In genomic region chr12:124913474-124914391, GRCh38 we compare ENCODE assay signal across 8 cellular contexts. TPM values are rescaled to one million over a fixed set of nuclear protein-coding genes. Genes with fewer than 3 reads are reported as not detected.
DNase-seq lines count a peak whose midpoint lies in the region; ATAC-seq and TF ChIP-seq lines count a peak whose summit lies in the region.

No MANE protein-coding gene starts in this region.

- H3K4me3 Mint-ChIP-seq in activated CD8-positive, alpha-beta T cell treated with anti-CD3 and anti-CD28 coated beads, Interleukin-2, amount 10 ng/mL, durations not matched to agents 7 days and 5 days: peak overlapping the region; percentile 99
- H3K4me3 Mint-ChIP-seq in endothelial cell (ENCODE audit: unreplicated experiment): peak overlapping the region; percentile 100

- H3K36me3 Mint-ChIP-seq in activated CD8-positive, alpha-beta T cell treated with anti-CD3 and anti-CD28 coated beads, Interleukin-2, amount 10 ng/mL, durations not matched to agents 7 days and 5 days (ENCODE audit: low read depth): peaks cover 42% of the 10 kb centered on the region
- H3K36me3 Mint-ChIP-seq in endothelial cell (ENCODE audit: low read depth, unreplicated experiment): peaks cover 37% of the 10 kb centered on the region

- peak; percentile 23 for ATAC-seq in GM18502 (IDR thresholded peaks at IDR 0.05; ENCODE audit: poor library complexity, unreplicated experiment)
- peak; percentile 45 for ATAC-seq in activated CD8-positive, alpha-beta T cell treated with anti-CD3 and anti-CD28 coated beads, Interleukin-2, amount 10 ng/mL, durations not matched to agents 7 days and 5 days

- H3K27me3 ChIP-seq in muscle layer of duodenum (ENCODE audit: low read depth, low read length): no peaks in the 10 kb centered on the region

- peaks cover 15 to 38% of the 10 kb centered on the region in 2 donors for H3K4me1 ChIP-seq in muscle layer of duodenum (ENCODE audit: control insufficient read depth in 1 of 2, insufficient read depth in 2 of 2, low read length in 2 of 2)

- peak overlapping the region; percentile 100 for H3K27ac Mint-ChIP-seq in activated CD8-positive, alpha-beta T cell treated with anti-CD3 and anti-CD28 coated beads, Interleukin-2, amount 10 ng/mL, durations not matched to agents 7 days and 5 days
- H3K27ac Mint-ChIP-seq in endothelial cell (ENCODE audit: unreplicated experiment): peak overlapping the region; percentile 100

- H3K4me1 Mint-ChIP-seq in activated CD8-positive, alpha-beta T cell treated with anti-CD3 and anti-CD28 coated beads, Interleukin-2, amount 10 ng/mL, durations not matched to agents 7 days and 5 days (ENCODE audit: low read depth): peaks cover 74% of the 10 kb centered on the region
- peaks cover 57% of the 10 kb centered on the region for H3K4me1 Mint-ChIP-seq in endothelial cell (ENCODE audit: unreplicated experiment)

- H3K9me3 ChIP-seq in muscle layer of duodenum (ENCODE audit: control insufficient read depth in 1 of 2, low read length in 2 of 2): no peaks in the 10 kb centered on the region

- DNase-seq in HK-2 (ENCODE audit: unreplicated experiment) (peak; percentile 84), endothelial cell (ENCODE audit: low spot score) (peak; percentile 73), NCI-H2171 (lab: John Stamatoyannopoulos, UW) (no peak), middle frontal gyrus (ENCODE audit: extremely low spot score, low spot score) (no peak)
- DNase-seq in activated CD8-positive, alpha-beta T cell treated with anti-CD3 and anti-CD28 coated beads, Interleukin-2, amount 10 ng/mL, durations not matched to agents 7 days and 5 days: peak; percentile 96
- peak; percentile 79 to 92 for DNase-seq in stimulated activated CD8-positive, alpha-beta memory T cell treated with anti-CD3 and anti-CD28 coated beads, Interleukin-7, amount 100 ng/mL, for 48 hours (ENCODE audit: extremely low read depth in 1 of 2, low read depth in 1 of 2)

- POLR2A ChIA-PET in activated CD8-positive, alpha-beta T cell treated with anti-CD3 and anti-CD28 coated beads, Interleukin-2, amount 10 ng/mL, durations not matched to agents 7 days and 5 days (lab: Charles Lee): interaction anchor here (0.7 to 2.2 kb wide), 14 partner anchors 8 to 1184 kb away, joined by 3 to 93 read pairs (median 3); partner anchors contain the start of genes BRI3BP and SCARB1

- H3K27me3 Mint-ChIP-seq in activated CD8-positive, alpha-beta T cell treated with anti-CD3 and anti-CD28 coated beads, Interleukin-2, amount 10 ng/mL, durations not matched to agents 7 days and 5 days (ENCODE audit: low read depth): no peaks in the 10 kb centered on the region
- H3K27me3 Mint-ChIP-seq in endothelial cell (ENCODE audit: unreplicated experiment): peaks cover 37% of the 10 kb centered on the region

- peaks cover 19 to 49% of the 10 kb centered on the region in 2 donors for H3K36me3 ChIP-seq in muscle layer of duodenum (ENCODE audit: control insufficient read depth in 1 of 2, insufficient read depth in 2 of 2, low read length in 2 of 2)

- TF ChIP-seq CTCF in endothelial cell (IDR thresholded peaks at IDR 0.05; ENCODE audit: unreplicated experiment): peak; percentile 54

- H3K9me3 Mint-ChIP-seq in activated CD8-positive, alpha-beta T cell treated with anti-CD3 and anti-CD28 coated beads, Interleukin-2, amount 10 ng/mL, durations not matched to agents 7 days and 5 days (ENCODE audit: insufficient read depth): no peaks in the 10 kb centered on the region
- H3K9me3 Mint-ChIP-seq in endothelial cell (ENCODE audit: unreplicated experiment): no peaks in the 10 kb centered on the region

- CTCF ChIA-PET in activated CD8-positive, alpha-beta T cell treated with anti-CD3 and anti-CD28 coated beads, Interleukin-2, amount 10 ng/mL, durations not matched to agents 7 days and 5 days (lab: Charles Lee): interaction anchor here (0.6 to 16.8 kb wide), 3 partner anchors 9 to 26 kb away, joined by 3 to 391 read pairs (median 8); no protein-coding TSS in a partner anchor

- peak overlapping the region; percentile 98 for H3K4me3 ChIP-seq in muscle layer of duodenum (ENCODE audit: low read depth in 1 of 2, low read length in 2 of 2)

- peak overlapping the region; percentile 99 for H3K27ac ChIP-seq in muscle layer of duodenum (ENCODE audit: low read length)

RNA-seq across cellular contexts. Expression of gene UBC, which starts 0.7 kb away (rescaled TPM):
- 100 to 1,000 TPM; 974 to 998 TPM for total RNA-seq in activated CD8-positive, alpha-beta T cell treated with anti-CD3 and anti-CD28 coated beads, Interleukin-2, amount 10 ng/mL, durations not matched to agents 7 days and 5 days
- total RNA-seq in endothelial cell (ENCODE audit: unreplicated experiment): 765 TPM

RNA-seq across cellular contexts. Expression of gene SCARB1, which starts 50.1 kb away (rescaled TPM):
- 10 to 100 TPM; 12.5 to 14.6 TPM for total RNA-seq in activated CD8-positive, alpha-beta T cell treated with anti-CD3 and anti-CD28 coated beads, Interleukin-2, amount 10 ng/mL, durations not matched to agents 7 days and 5 days
- 16.9 TPM for total RNA-seq in endothelial cell (ENCODE audit: unreplicated experiment)

Comparison
In these comparisons a context has a peak if more than half of its experiments do, and no peak if none do; other contexts are left out.
1. DNase-seq: peak in HK-2 (single experiment), activated CD8-positive, alpha-beta T cell treated with anti-CD3 and anti-CD28 coated beads, Interleukin-2, amount 10 ng/mL, durations not matched to agents 7 days and 5 days (single experiment), endothelial cell (single experiment) and stimulated activated CD8-positive, alpha-beta memory T cell treated with anti-CD3 and anti-CD28 coated beads, Interleukin-7, amount 100 ng/mL, for 48 hours (2 of 2); none in NCI-H2171 (single experiment) and middle frontal gyrus (single experiment).